In genomic region chrX:121457096-121457495, GRCh38 we compare ENCODE assay signal across 16 cellular contexts.
"Had no signal": no experiment of that assay in that cellular context is flagged by ENCODE, and none has a peak within 500 bp of the region (broad histone marks: within the 10 kb centered on the region; RNA-seq: fewer than 3 reads in every experiment).

No MANE protein-coding gene starts in this region.

- FAIRE-seq: endothelial cell of umbilical vein had no signal

- H3K27me3 ChIP-seq: cardiac muscle cell, esophagus squamous epithelium, tibial artery had no signal

- H3K27ac ChIP-seq: cardiac muscle cell, esophagus squamous epithelium, tibial artery had no signal

- H3K4me1 ChIP-seq: esophagus squamous epithelium, tibial artery had no signal

- H3K9me3 ChIP-seq: esophagus squamous epithelium, mucosa of descending colon, tibial artery had no signal

- ATAC-seq: mucosa of descending colon had no signal

- H3K36me3 ChIP-seq: cardiac muscle cell, esophagus squamous epithelium, tibial artery had no signal

- DNase-seq: activated B cell treated with CpG ODN at 0.5 μM for 24 hours; activated CD4-positive, alpha-beta memory T cell treated with anti-CD3 and anti-CD28 coated beads for 36 hours; activated CD4-positive, alpha-beta T cell treated with anti-CD3 and anti-CD28 coated beads for 4 hours; activated T-cell treated with anti-CD3 and anti-CD28 coated beads for 4 hours; effector memory CD4-positive, alpha-beta T cell; esophagus squamous epithelium; mucosa of descending colon; naive B cell; retina; stimulated activated CD4-positive, alpha-beta T cell treated with anti-CD3 and anti-CD28 coated beads, Interleukin-12 subunit alpha, Interleukin-12 subunit beta, amount 100 ng/mL, for 4 hours; stimulated activated CD4-positive, alpha-beta T cell treated with anti-CD3 and anti-CD28 coated beads, Interleukin-1b, Interleukin-23, amount 100 ng/mL, for 48 hours; stimulated activated CD8-positive, alpha-beta memory T cell treated with anti-CD3 and anti-CD28 coated beads, Interleukin-4, amount 100 ng/mL, for 48 hours; stimulated activated naive CD4-positive, alpha-beta T cell; tibial artery had no signal

- H3K4me3 ChIP-seq: cardiac muscle cell, esophagus squamous epithelium, mucosa of descending colon, tibial artery had no signal
